2 cellular contexts compared by ENCODE assay signal in genomic region chr15:95127356-95127755, GRCh38.
TF ChIP-seq lines count a peak whose summit lies in the region.

No MANE protein-coding gene starts in this region.

TF ChIP-seq in GM23338, 12 proteins besides CTCF, POLR2A, EP300 and RAD21 (continued from another document):
- TF ChIP-seq EZH2phosphoT487 (IDR thresholded peaks at IDR 0.05; ENCODE audit: unreplicated experiment) (no peak), CREB1 (CRISPR knock-in tag; IDR thresholded peaks at IDR 0.05; ENCODE audit: low read depth) (no peak), NANOG (IDR thresholded peaks at IDR 0.05; ENCODE audit: borderline replicate concordance) (no peak), JUNB (IDR thresholded peaks at IDR 0.05; ENCODE audit: unreplicated experiment) (no peak), ETS1 (IDR thresholded peaks at IDR 0.05) (no peak), ZNF462 (CRISPR knock-in tag; IDR thresholded peaks at IDR 0.05) (no peak), STAT1 (IDR thresholded peaks at IDR 0.05; ENCODE audit: unreplicated experiment) (no peak)

TF ChIP-seq in WTC11, 78 proteins besides CTCF, POLR2A, EP300 and RAD21 (continued from another document):
- TF ChIP-seq AR (CRISPR knock-in tag; IDR thresholded peaks at IDR 0.05), result no peak
- no peak for TF ChIP-seq ZNF512 (CRISPR knock-in tag; IDR thresholded peaks at IDR 0.05; ENCODE audit: borderline replicate concordance)
- no peak for TF ChIP-seq NFE2L1 (CRISPR knock-in tag; IDR thresholded peaks at IDR 0.05)
- no peak for TF ChIP-seq ZNF121 (CRISPR knock-in tag; IDR thresholded peaks at IDR 0.05)
- TF ChIP-seq ZNF671 (CRISPR knock-in tag; IDR thresholded peaks at IDR 0.05), result no peak
- TF ChIP-seq TP53 (CRISPR knock-in tag; IDR thresholded peaks at IDR 0.05), result no peak
- no peak for TF ChIP-seq CREB1 (CRISPR knock-in tag; IDR thresholded peaks at IDR 0.05)
- no peak for TF ChIP-seq NFATC4 (CRISPR knock-in tag; IDR thresholded peaks at IDR 0.05)
